8 cellular contexts compared by ENCODE assay signal in genomic region chr12:47276253-47277070, GRCh38.
DNase-seq lines count a peak whose midpoint lies in the region; ATAC-seq and TF ChIP-seq lines count a peak whose summit lies in the region.

No MANE protein-coding gene starts in this region.

- H3K27ac Mint-ChIP-seq in activated T-cell treated with anti-CD3 and anti-CD28 coated beads, Interleukin-2, amount 50 U/mL, for 24 hours: peak overlapping the region; percentile 89
- peak overlapping the region; percentile 87 for H3K27ac Mint-ChIP-seq in stimulated activated memory B cell treated with anti-CD40 and anti-IgM and Interleukin-4, amounts not matched to agents 10 μg/mL and 1 μg/mL and 100 μg/mL, for 72 hours

- H3K27me3 Mint-ChIP-seq in activated T-cell treated with anti-CD3 and anti-CD28 coated beads, Interleukin-2, amount 50 U/mL, for 24 hours: no peaks in the 10 kb centered on the region
- H3K27me3 Mint-ChIP-seq in stimulated activated memory B cell treated with anti-CD40 and anti-IgM and Interleukin-4, amounts not matched to agents 10 μg/mL and 1 μg/mL and 100 μg/mL, for 72 hours: no peaks in the 10 kb centered on the region

- intact Hi-C loops in posterior vena cava (cut with DNase I): no loop called here

- no peak overlapping the region for H3K4me3 ChIP-seq in NB4 (ENCODE audit: low read depth, low read length)

- DNase-seq in stimulated activated CD4-positive, alpha-beta T cell treated with anti-CD3 and anti-CD28 coated beads, Interleukin-1b, Interleukin-23, amount 100 ng/mL, for 48 hours: peak; percentile 58
- DNase-seq in stimulated activated CD4-positive, alpha-beta T cell treated with anti-CD3 and anti-CD28 coated beads, Interleukin-12 subunit alpha, Interleukin-12 subunit beta, amount 100 ng/mL, for 4 hours: no peak
- DNase-seq in NB4 (ENCODE audit: low read depth): peak; percentile 90
- DNase-seq in activated T-cell treated with anti-CD3 and anti-CD28 coated beads, Interleukin-2, amount 50 U/mL, for 24 hours: no peak
- peak; percentile 25 for DNase-seq in globus pallidus (ENCODE audit: low spot score)
- no peak for DNase-seq in posterior vena cava (ENCODE audit: low spot score)

- TF ChIP-seq POLR2A in NB4 (IDR thresholded peaks at IDR 0.05; ENCODE audit: extremely low read depth, insufficient read length): no peak

- H3K36me3 Mint-ChIP-seq in activated T-cell treated with anti-CD3 and anti-CD28 coated beads, Interleukin-2, amount 50 U/mL, for 24 hours (ENCODE audit: low read depth): no peaks in the 10 kb centered on the region
- H3K36me3 Mint-ChIP-seq in stimulated activated memory B cell treated with anti-CD40 and anti-IgM and Interleukin-4, amounts not matched to agents 10 μg/mL and 1 μg/mL and 100 μg/mL, for 72 hours: no peaks in the 10 kb centered on the region

- H3K4me1 Mint-ChIP-seq in activated T-cell treated with anti-CD3 and anti-CD28 coated beads, Interleukin-2, amount 50 U/mL, for 24 hours (ENCODE audit: low read depth): peaks cover 89% of the 10 kb centered on the region
- H3K4me1 Mint-ChIP-seq in stimulated activated memory B cell treated with anti-CD40 and anti-IgM and Interleukin-4, amounts not matched to agents 10 μg/mL and 1 μg/mL and 100 μg/mL, for 72 hours: peaks cover 61% of the 10 kb centered on the region

- H3K4me3 Mint-ChIP-seq in activated T-cell treated with anti-CD3 and anti-CD28 coated beads, Interleukin-2, amount 50 U/mL, for 24 hours: peak overlapping the region; percentile 25
- H3K4me3 Mint-ChIP-seq in stimulated activated memory B cell treated with anti-CD40 and anti-IgM and Interleukin-4, amounts not matched to agents 10 μg/mL and 1 μg/mL and 100 μg/mL, for 72 hours: peak overlapping the region; percentile 2

- TF ChIP-seq CTCF in NB4 (IDR thresholded peaks at IDR 0.05; ENCODE audit: low read depth, low read length): no peak

- peaks cover 5% of the 10 kb centered on the region for H3K9me3 Mint-ChIP-seq in activated T-cell treated with anti-CD3 and anti-CD28 coated beads, Interleukin-2, amount 50 U/mL, for 24 hours
- peaks cover 3% of the 10 kb centered on the region for H3K9me3 Mint-ChIP-seq in stimulated activated memory B cell treated with anti-CD40 and anti-IgM and Interleukin-4, amounts not matched to agents 10 μg/mL and 1 μg/mL and 100 μg/mL, for 72 hours

- ATAC-seq in HG02763 (IDR thresholded peaks at IDR 0.05; ENCODE audit: unreplicated experiment): peak; percentile 92
- ATAC-seq in stimulated activated memory B cell treated with anti-CD40 and anti-IgM and Interleukin-4, amounts not matched to agents 10 μg/mL and 1 μg/mL and 100 μg/mL, for 72 hours: peak; percentile 90

Comparison
In these comparisons a context has a peak if more than half of its experiments do, and no peak if none do; other contexts are left out.
1. DNase-seq: peak in stimulated activated CD4-positive, alpha-beta T cell treated with anti-CD3 and anti-CD28 coated beads, Interleukin-1b, Interleukin-23, amount 100 ng/mL, for 48 hours (single experiment), NB4 (single experiment) and globus pallidus (single experiment); none in stimulated activated CD4-positive, alpha-beta T cell treated with anti-CD3 and anti-CD28 coated beads, Interleukin-12 subunit alpha, Interleukin-12 subunit beta, amount 100 ng/mL, for 4 hours (single experiment), activated T-cell treated with anti-CD3 and anti-CD28 coated beads, Interleukin-2, amount 50 U/mL, for 24 hours (single experiment) and posterior vena cava (single experiment).